20 cellular contexts compared by ENCODE assay signal in genomic region chr7:43248553-43248952, GRCh38.
DNase-seq lines count a peak whose midpoint lies in the region; ATAC-seq, FAIRE-seq and TF ChIP-seq lines count a peak whose summit lies in the region.
"Had no signal": no experiment of that assay in that cellular context is flagged by ENCODE, and none has a peak within 500 bp of the region (broad histone marks: within the 10 kb centered on the region; RNA-seq: fewer than 3 reads in every experiment).

No MANE protein-coding gene starts in this region.

- H3K27ac ChIP-seq in HepG2 (ENCODE audit: extremely low read length, insufficient read depth, low read length): no peak overlapping the region
- no peak overlapping the region for H3K27ac ChIP-seq in right lobe of liver
- no peak overlapping the region for H3K27ac ChIP-seq in colonic mucosa
- H3K27ac ChIP-seq in osteoblast (ENCODE audit: low read depth, low read length): peak overlapping the region; percentile 66
- no peak overlapping the region for H3K27ac ChIP-seq in testis
- H3K27ac ChIP-seq: 22Rv1, C4-2B had no signal

- CTCF ChIA-PET in HepG2 (lab: Yijun Ruan, JAX; ENCODE audit: low intra/inter-chr PET ratio, low total read pairs): no interaction called here

- no peak for FAIRE-seq in HepG2 (lab: Jason Lieb, UNC)
- FAIRE-seq: bronchial epithelial cell, GM12891, TTC549 had no signal

- H3K9me3 ChIP-seq in HepG2 (ENCODE audit: low read length): no peaks in the 10 kb centered on the region
- no peaks in the 10 kb centered on the region for H3K9me3 ChIP-seq in right lobe of liver
- H3K9me3 ChIP-seq in colonic mucosa: no peaks in the 10 kb centered on the region
- no peaks in the 10 kb centered on the region for H3K9me3 ChIP-seq in osteoblast (ENCODE audit: low read depth, low read length)
- H3K9me3 ChIP-seq in testis: no peaks in the 10 kb centered on the region

- H3K36me3 ChIP-seq in HepG2 (replicated peaks in 1 of 2; ENCODE audit: control insufficient read depth in 1 of 2, insufficient read depth in 2 of 2, low read length in 2 of 2): no peaks in the 10 kb centered on the region
- no peaks in the 10 kb centered on the region for H3K36me3 ChIP-seq in right lobe of liver
- no peaks in the 10 kb centered on the region for H3K36me3 ChIP-seq in colonic mucosa
- H3K36me3 ChIP-seq in osteoblast (ENCODE audit: insufficient read depth, low read length): no peaks in the 10 kb centered on the region
- no peaks in the 10 kb centered on the region for H3K36me3 ChIP-seq in testis (ENCODE audit: low read depth, missing control alignments)

- no peak for TF ChIP-seq POLR2A in HepG2 (IDR thresholded peaks at IDR 0.05; ENCODE audit: insufficient read depth in 1 of 2, low read depth in 2 of 2, low read length in 2 of 2)
- no peak for TF ChIP-seq POLR2A in right lobe of liver (IDR thresholded peaks at IDR 0.05)
- no peak for TF ChIP-seq POLR2A in GM18505 (IDR thresholded peaks at IDR 0.05; ENCODE audit: borderline replicate concordance, extremely low read depth, insufficient read depth, insufficient read length)
- TF ChIP-seq POLR2A in testis (IDR thresholded peaks at IDR 0.05): no peak

- no peaks in the 10 kb centered on the region for H3K4me1 ChIP-seq in HepG2 (ENCODE audit: insufficient read depth, low read length)
- H3K4me1 ChIP-seq in right lobe of liver: no peaks in the 10 kb centered on the region
- no peaks in the 10 kb centered on the region for H3K4me1 ChIP-seq in colonic mucosa
- peaks cover 8% of the 10 kb centered on the region for H3K4me1 ChIP-seq in osteoblast (ENCODE audit: insufficient read depth, low read length)
- H3K4me1 ChIP-seq in testis: no peaks in the 10 kb centered on the region

- POLR2A ChIA-PET in HepG2 (lab: Yijun Ruan, JAX): no interaction called here

- ATAC-seq in HepG2: no peak
- no peak for ATAC-seq in right lobe of liver
- ATAC-seq in GM18505 (IDR thresholded peaks at IDR 0.05; ENCODE audit: unreplicated experiment): no peak
- ATAC-seq in HG03280 (IDR thresholded peaks at IDR 0.05; ENCODE audit: unreplicated experiment): no peak
- no peak for ATAC-seq in Right ventricle myocardium inferior
- ATAC-seq: activated CD8-positive, alpha-beta memory T cell treated with anti-CD3 and anti-CD28 coated beads, Interleukin-2, amount 10 ng/mL, durations not matched to agents 7 days and 5 days; left cardiac atrium had no signal

- no peak for TF ChIP-seq CTCF in HepG2 (CRISPR knock-in tag; IDR thresholded peaks at IDR 0.05)
- no peak for TF ChIP-seq CTCF in right lobe of liver (IDR thresholded peaks at IDR 0.05)
- no peak for TF ChIP-seq CTCF in colonic mucosa (IDR thresholded peaks at IDR 0.05)
- TF ChIP-seq CTCF in osteoblast (IDR thresholded peaks at IDR 0.05; ENCODE audit: extremely low read depth, low read depth, low read length): no peak
- TF ChIP-seq CTCF in testis (IDR thresholded peaks at IDR 0.05): no peak

- H3K27me3 ChIP-seq in HepG2 (ENCODE audit: control insufficient read depth in 1 of 2, insufficient read depth in 2 of 2, low read length in 2 of 2) (peaks cover 0 to 20% of the 10 kb centered on the region in 2 experiments; a peak in 2 of 5 replicates), right lobe of liver (no peaks in the 10 kb centered on the region), colonic mucosa (no peaks in the 10 kb centered on the region), osteoblast (ENCODE audit: insufficient read depth, low read length) (peaks cover 3% of the 10 kb centered on the region), testis (no peaks in the 10 kb centered on the region)

- H3K9ac ChIP-seq in HepG2 (ENCODE audit: insufficient read depth, low read depth, low read length) (no peak overlapping the region), colonic mucosa (ENCODE audit: low read depth in 2 of 2, low read length in 2 of 2) (no peak overlapping the region)

- DNase-seq in HepG2 (ENCODE audit: low spot score) (no peak), right lobe of liver (no peak), colonic mucosa (no peak), osteoblast (ENCODE audit: insufficient read length, low spot score, missing footprints) (no peak), Right ventricle myocardium inferior (ENCODE audit: missing footprints) (no peak), testis (no peak)
- DNase-seq: activated CD4-positive, alpha-beta T cell treated with anti-CD3 and anti-CD28 coated beads for 48 hours; activated CD8-positive, alpha-beta memory T cell treated with anti-CD3 and anti-CD28 coated beads, Interleukin-2, amount 10 ng/mL, durations not matched to agents 7 days and 5 days; DMS153; left cardiac atrium; NCI-H1105 treated with DMSO at 0.1 percent for 48 hours; NCI-H2107; Right ventricle myocardium superior had no signal

- H3K4me2 ChIP-seq in HepG2 (ENCODE audit: low read depth, low read length) (peak overlapping the region; percentile 32; the same call in 1 of the 2 replicates), osteoblast (ENCODE audit: insufficient read depth, low read length) (peak overlapping the region; percentile 91)

- in situ Hi-C loops in HepG2 (cut with HindIII; ENCODE audit: extremely low pct_ligation_motif_present, low pct_unique_long_range_greater_than_20kb): no loop called here

- TF ChIP-seq RAD21 in HepG2 (CRISPR knock-in tag; IDR thresholded peaks at IDR 0.05): no peak

- intact Hi-C loops in HepG2 (cut with micrococcal nuclease; ENCODE audit: unreplicated experiment): no loop called here
- intact Hi-C loops in right lobe of liver (cut with DNase I): no loop called here
- intact Hi-C loops in colonic mucosa (cut with DNase I): no loop called here
- intact Hi-C loops in Right ventricle myocardium inferior (cut with DNase I): no loop called here
- intact Hi-C loops in testis (cut with DNase I; ENCODE audit: low total_unique reads): no loop called here

- H2AFZ ChIP-seq in HepG2 (ENCODE audit: low read length) (no peak overlapping the region), osteoblast (ENCODE audit: low read length) (peak overlapping the region; percentile 96)

- no TSS peak for BruUV-seq in HepG2 (replicated peaks; lab: Mats Ljungman, UMichigan)

- H4K20me1 ChIP-seq in HepG2 (ENCODE audit: insufficient read depth, low read length) (no peaks in the 10 kb centered on the region), osteoblast (ENCODE audit: insufficient read depth, low read length) (no peaks in the 10 kb centered on the region)

- H3K4me3 ChIP-seq in HepG2 (replicated peaks in 1 of 3; ENCODE audit: insufficient read depth in 1 of 3, low read depth in 2 of 3, low read length in 3 of 3): no peak overlapping the region
- no peak overlapping the region for H3K4me3 ChIP-seq in right lobe of liver
- peak overlapping the region; percentile 19 for H3K4me3 ChIP-seq in colonic mucosa
- H3K4me3 ChIP-seq in osteoblast (ENCODE audit: insufficient read depth, low read length): peak overlapping the region; percentile 80
- H3K4me3 ChIP-seq in testis: peak overlapping the region in 1 of 2 donors; percentile 37

- TF ChIP-seq EP300 in HepG2 (IDR thresholded peaks at IDR 0.05; ENCODE audit: low read depth in 2 of 2, low read length in 2 of 2) (no peak), HepG2 (CRISPR knock-in tag; IDR thresholded peaks at IDR 0.05; ENCODE audit: borderline replicate concordance) (no peak)

- 28% methylated on average over 4 of the region's 4 CpGs for WGBS in HepG2 (ENCODE audit: low lambda C conversion rate)
- 67% methylated on average over 4 of the region's 4 CpGs for WGBS in right lobe of liver (ENCODE audit: insufficient coverage, low coverage, low lambda C conversion rate, missing lambda C conversion rate)
- WGBS in testis, 2 donors: 26 to 66% methylated on average over 4 of the region's 4 CpGs

- no peaks in the 10 kb centered on the region for H3K79me2 ChIP-seq in HepG2 (ENCODE audit: insufficient read depth, low read length)
- no peaks in the 10 kb centered on the region for H3K79me2 ChIP-seq in osteoblast (ENCODE audit: insufficient read depth, low read length)

TF ChIP-seq in HepG2, 621 proteins besides CTCF, POLR2A, EP300 and RAD21 (continues in another document):
- no peak for TF ChIP-seq ZNF557 (CRISPR knock-in tag; IDR thresholded peaks at IDR 0.05)
- TF ChIP-seq ZNF260 (CRISPR knock-in tag; IDR thresholded peaks at IDR 0.05; ENCODE audit: borderline replicate concordance, low read depth): no peak
- TF ChIP-seq SMAD1 (CRISPR knock-in tag; IDR thresholded peaks at IDR 0.05; ENCODE audit: borderline replicate concordance, low read depth): no peak
- no peak for TF ChIP-seq PHF21A (CRISPR knock-in tag; IDR thresholded peaks at IDR 0.05)
- TF ChIP-seq POLR2AphosphoS2 (IDR thresholded peaks at IDR 0.05; ENCODE audit: low read depth, low read length): no peak
- no peak for TF ChIP-seq KDM5B (CRISPR knock-in tag; IDR thresholded peaks at IDR 0.05; ENCODE audit: borderline replicate concordance)
- TF ChIP-seq ZNF256 (CRISPR knock-in tag; conservative IDR thresholded peaks at IDR 0.05): no peak

Comparison
In these comparisons a context has a peak if more than half of its experiments do, and no peak if none do; other contexts are left out.
1. H3K4me3 ChIP-seq: peak in colonic mucosa (single experiment) and osteoblast (single experiment); none in HepG2 (0 of 3) and right lobe of liver (0 of 3).